9 cellular contexts compared by ENCODE assay signal in the genomic region with DNA sequence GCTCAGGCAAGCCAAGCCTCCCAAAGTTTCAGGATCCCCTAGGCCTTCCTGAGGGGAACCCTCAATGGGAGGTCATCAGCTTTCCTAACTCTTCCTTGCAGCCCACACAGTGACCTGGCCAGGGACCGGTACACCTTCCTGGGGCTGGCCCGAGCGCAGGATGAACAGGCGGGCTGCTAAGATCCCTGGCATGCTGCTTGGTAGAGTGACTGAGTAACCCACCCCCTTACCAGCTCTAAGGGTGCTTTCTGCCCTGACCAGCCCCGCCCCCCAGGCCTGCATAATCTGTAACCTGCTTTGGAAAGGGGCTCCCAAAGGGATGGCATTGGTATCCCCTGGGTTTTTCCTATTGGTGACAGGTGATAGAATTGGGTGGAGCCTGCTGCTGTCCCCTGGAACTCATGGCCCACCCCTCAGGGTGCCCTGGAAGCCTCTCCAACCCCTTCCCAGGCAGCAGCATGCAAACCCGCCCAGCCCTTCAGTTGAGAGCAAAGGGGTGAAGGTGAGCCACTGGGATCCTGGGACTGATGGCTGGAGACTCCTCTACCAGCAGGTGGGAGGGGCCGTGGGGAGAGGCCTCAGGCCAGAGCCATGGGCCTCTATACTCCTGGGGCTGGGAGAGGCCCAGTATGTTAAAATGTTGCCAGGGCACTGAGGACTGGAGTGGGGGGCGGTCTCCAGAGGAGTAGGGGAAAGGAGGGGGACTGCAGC. TPM values are rescaled to one million over a fixed set of nuclear protein-coding genes. Genes with fewer than 3 reads are reported as not detected.
DNase-seq lines count a peak whose midpoint lies in the region; ATAC-seq, FAIRE-seq and TF ChIP-seq lines count a peak whose summit lies in the region.
"Had no signal": no experiment of that assay in that cellular context is flagged by ENCODE, and none has a peak within 500 bp of the region (broad histone marks: within the 10 kb centered on the region; RNA-seq: fewer than 3 reads in every experiment).

No MANE protein-coding gene starts in this region.

- CTCF ChIA-PET in K562 (lab: Yijun Ruan, JAX; ENCODE audit: low intra/inter-chr PET ratio), result no interaction called here

- TF ChIP-seq EP300 in K562 (IDR thresholded peaks at IDR 0.05; ENCODE audit: low read length), result no peak

- TF ChIP-seq POLR2A in K562 (conservative IDR thresholded peaks at IDR 0.05) (no peak), GM12891 (IDR thresholded peaks at IDR 0.05; ENCODE audit: low read depth, low read length) (no peak)

- no peak overlapping the region for H2AFZ ChIP-seq in K562 (ENCODE audit: low read depth, low read length)

- in situ Hi-C loops in K562 (cut with MboI), result no loop called here

- no peak for TF ChIP-seq RAD21 in K562 (CRISPR knock-in tag; conservative IDR thresholded peaks at IDR 0.05 in 1 of 2, IDR thresholded peaks at IDR 0.05 in 1 of 2)

- 8% methylated on average over 7 of the region's 8 CpGs for WGBS in K562 (ENCODE audit: insufficient coverage, low coverage, missing lambda C conversion rate)
- 87 to 90% (median 89%) methylated on average over 8 of the region's 8 CpGs for WGBS in small intestine, 3 donors

- peak overlapping the region in 3 of 5 donors; percentile 4 to 33 (median 26) for H3K4me3 Mint-ChIP-seq in immature natural killer cell

- H3K4me3 ChIP-seq in K562 (no peak overlapping the region), small intestine (ENCODE audit: low read depth in 1 of 2, low read length in 2 of 2) (no peak overlapping the region)

- H3K27ac Mint-ChIP-seq in immature natural killer cell, result no peak overlapping the region

- H3K36me3 ChIP-seq in K562 (ENCODE audit: control insufficient read depth, insufficient read depth, low read length) (no peaks in the 10 kb centered on the region), small intestine (ENCODE audit: control insufficient read depth in 2 of 2, insufficient read depth in 2 of 2, low read length in 2 of 2) (no peaks in the 10 kb centered on the region)

- intact Hi-C loops in K562 (cut with micrococcal nuclease), result no loop called here

- H3K79me2 ChIP-seq in K562 (ENCODE audit: control insufficient read depth, insufficient read depth, low read length), result no peaks in the 10 kb centered on the region

- no peak overlapping the region for H3K9ac ChIP-seq in K562 (ENCODE audit: insufficient read depth in 1 of 2, low read depth in 2 of 2, low read length in 2 of 2)

- no TSS peak for BruUV-seq in K562 (replicated peaks; lab: Mats Ljungman, UMichigan)

- no peaks in the 10 kb centered on the region for H3K9me1 ChIP-seq in K562 (ENCODE audit: control insufficient read depth, insufficient read depth, low read length)

- H3K27me3 ChIP-seq in K562 (ENCODE audit: control insufficient read depth in 2 of 2, insufficient read depth in 2 of 2, low read length in 2 of 2) (peaks cover 20 to 75% of the 10 kb centered on the region in 2 experiments), small intestine (ENCODE audit: control insufficient read depth in 2 of 2, insufficient read depth in 2 of 2, low read length in 2 of 2) (no peaks in the 10 kb centered on the region)

- FAIRE-seq in K562 (lab: Jason Lieb, UNC) (no peak), small intestine (lab: Jason Lieb, UNC) (no peak), GM12891 (lab: Jason Lieb, UNC) (no peak)

- no peaks in the 10 kb centered on the region for H4K20me1 ChIP-seq in K562 (replicated peaks; ENCODE audit: control insufficient read depth, insufficient read depth, low read length)

- ATAC-seq in GM18511 (IDR thresholded peaks at IDR 0.05; ENCODE audit: unreplicated experiment) (peak; percentile 28), K562 (peak; percentile 34; the same call in 2 of the 3 replicates)

- H3K36me3 Mint-ChIP-seq in immature natural killer cell, result peaks cover 0 to 4% (median 0%) of the 10 kb centered on the region in 3 donors

- DNase-seq in K562 (ENCODE audit: extremely low read depth in 1 of 4, low spot score in 3 of 4) (no peak), immature natural killer cell (no peak), small intestine (no peak), GM12891 (ENCODE audit: insufficient read length, low spot score) (no peak), NCI-H2196 treated with DMSO at 0.1 percent for 48 hours (lab: John Stamatoyannopoulos, UW; ENCODE audit: unreplicated experiment) (no peak), occipital lobe (lab: John Stamatoyannopoulos, UW) (no peak)
- DNase-seq in activated naive CD4-positive, alpha-beta T cell (lab: John Stamatoyannopoulos, UW), result no peak
- DNase-seq: NCI-H446 had no signal

- H3K4me2 ChIP-seq in K562 (ENCODE audit: insufficient read depth, low read length), result no peak overlapping the region

- TF ChIP-seq CTCF in K562 (IDR thresholded peaks at IDR 0.05 in 2 of 3, conservative IDR thresholded peaks at IDR 0.05 in 1 of 3; ENCODE audit: insufficient read depth in 2 of 3, low read depth in 1 of 3, low read length in 3 of 3), result no peak

- no peaks in the 10 kb centered on the region for H3K9me3 Mint-ChIP-seq in immature natural killer cell

- peaks cover 0 to 18% of the 10 kb centered on the region in 2 experiments; a peak in 3 of 5 replicates for H3K4me1 ChIP-seq in K562 (replicated peaks in 1 of 2; ENCODE audit: control insufficient read depth in 2 of 2, insufficient read depth in 2 of 2, low read length in 2 of 2)
- peaks cover 0 to 3% of the 10 kb centered on the region in 2 donors for H3K4me1 ChIP-seq in small intestine (ENCODE audit: control insufficient read depth in 2 of 2, insufficient read depth in 1 of 2, low read depth in 1 of 2, low read length in 1 of 2)

- peaks cover 1 to 6% (median 4%) of the 10 kb centered on the region in 3 donors for H3K27me3 Mint-ChIP-seq in immature natural killer cell (ENCODE audit: low read depth in 3 of 3)

- H3K27ac ChIP-seq in K562 (ENCODE audit: extremely low read depth, low read depth, low read length) (no peak overlapping the region), small intestine (ENCODE audit: low read depth in 1 of 2, low read length in 1 of 2) (peak overlapping the region; percentile 34 to 70)

- H3K4me1 Mint-ChIP-seq in immature natural killer cell, result peaks cover 5 to 6% of the 10 kb centered on the region in 2 donors

- POLR2A ChIA-PET in K562 (lab: Yijun Ruan, JAX), result interaction anchor here (0.5 kb wide), 1 partner anchor 338 kb away, joined by 3 read pairs; no protein-coding TSS in a partner anchor

- H3K9me3 ChIP-seq in K562 (replicated peaks; ENCODE audit: control insufficient read depth, insufficient read depth, low read depth, low read length), result no peaks in the 10 kb centered on the region
- H3K9me3 ChIP-seq in small intestine (ENCODE audit: control insufficient read depth, low read depth), result no peaks in the 10 kb centered on the region

RNA-seq across cellular contexts. Expression of gene KIF7, which starts 11.0 kb away (rescaled TPM):
- 4.9 and 14.4 TPM in 2 replicates for total RNA-seq in K562 (2011; cell fraction: chromatin; rRNA removed; ENCODE audit: low replicate concordance)
- total RNA-seq in K562 (2011; cell fraction: nucleolus; rRNA removed), result 4.2 and 7.3 TPM in 2 replicates
- total RNA-seq in K562 (2011; cell fraction: nucleoplasm; rRNA removed), result 2.7 and 3.1 TPM in 2 replicates
- total RNA-seq in K562 (2014; rRNA removed), result 1.6 and 2.0 TPM in 2 replicates
- 0.15 and 0.35 TPM in 2 replicates for total RNA-seq in K562 (2014; rRNA removed; fragmentation: Illumina TruSeq; extraction: Trizol)
- total RNA-seq in K562 (2015; rRNA removed; fragmentation: Illumina TruSeq; extraction: Trizol), result 0.58 and 0.64 TPM in 2 replicates
- 1.7 and 1.8 TPM in 2 replicates for total RNA-seq in K562 (2021)
- polyA plus RNA-seq in K562 (2011; rRNA removed), result 1.3 and 1.7 TPM in 2 replicates
- 1.1 and 2.7 TPM in 2 replicates for polyA plus RNA-seq in K562 (2011; cell fraction: cytosol; rRNA removed)
- polyA plus RNA-seq in K562 (2011; cell fraction: nucleus; rRNA removed), result 4.3 and 6.8 TPM in 2 replicates
- polyA plus RNA-seq in K562 (2012), result 0.96 and 1.1 TPM in 2 replicates
- polyA plus RNA-seq in K562 (2014; fragmentation: Illumina TruSeq; extraction: Trizol), result 0.49 and 0.69 TPM in 2 replicates
- polyA plus RNA-seq in K562 (2014; fragmentation: Nextera tagmentation; extraction: Ambion mirVana), result under 1 TPM; 0.04 to 0.06 TPM
- polyA plus RNA-seq in K562 (2014; rRNA removed), result 1.9 and 3.1 TPM in 2 replicates
- polyA minus RNA-seq in K562 (2011; rRNA and poly(A)+ RNA removed), result 0.45 and 1.2 TPM in 2 replicates
- polyA minus RNA-seq in K562 (2011; cell fraction: cytosol; rRNA and poly(A)+ RNA removed), result 0.82 and 1.5 TPM in 2 replicates
- 1.2 and 2.8 TPM in 2 replicates for polyA minus RNA-seq in K562 (2011; cell fraction: nucleus; rRNA and poly(A)+ RNA removed)
- under 1 TPM in 1 of 3 donors, not detected in 2; 0.16 TPM for polyA plus RNA-seq in immature natural killer cell
- 1 to 10 TPM in 1 of 3 donors, under 1 TPM in 1, not detected in 1; 0.27 to 1.9 TPM for polyA plus RNA-seq in small intestine
- 0.73 TPM for polyA plus RNA-seq in GM12891 (2012; ENCODE audit: low read depth, missing spikeins)
- 5.1 TPM for total RNA-seq in occipital lobe

RNA-seq across cellular contexts. Expression of gene PLIN1, which starts 12.9 kb away (rescaled TPM):
- not detected in 2 replicates for total RNA-seq in K562 (2011; cell fraction: chromatin; rRNA removed; ENCODE audit: low replicate concordance)
- not detected in 2 replicates for total RNA-seq in K562 (2011; cell fraction: nucleolus; rRNA removed)
- not detected in 2 replicates for total RNA-seq in K562 (2011; cell fraction: nucleoplasm; rRNA removed)
- total RNA-seq in K562 (2014; rRNA removed) (not detected in 2 replicates), K562 (2014; rRNA removed; fragmentation: Illumina TruSeq; extraction: Trizol) (not detected in 2 replicates), K562 (2015; rRNA removed; fragmentation: Illumina TruSeq; extraction: Trizol) (not detected in 2 replicates), K562 (2021) (not detected in 2 replicates), occipital lobe (0.47 TPM)
- polyA plus RNA-seq in K562 (2011; rRNA removed) (not detected in 2 replicates), K562 (2014; fragmentation: Illumina TruSeq; extraction: Trizol) (not detected in 2 replicates), K562 (2014; fragmentation: Nextera tagmentation; extraction: Ambion mirVana) (not detected), K562 (2014; rRNA removed) (not detected in 2 replicates), immature natural killer cell (not detected), small intestine (10 to 100 TPM in 1 of 3 donors, 1 to 10 TPM in 2; 4.2 to 18.0 (median 5.4) TPM)
- polyA plus RNA-seq in K562 (2011; cell fraction: cytosol; rRNA removed), result not detected in 2 replicates
- polyA plus RNA-seq in K562 (2011; cell fraction: nucleus; rRNA removed), result not detected in 2 replicates
- polyA plus RNA-seq in K562 (2012), result not detected in 2 replicates
- polyA minus RNA-seq in K562 (2011; rRNA and poly(A)+ RNA removed), result not detected in 2 replicates
- not detected in 2 replicates for polyA minus RNA-seq in K562 (2011; cell fraction: cytosol; rRNA and poly(A)+ RNA removed)
- not detected in 2 replicates for polyA minus RNA-seq in K562 (2011; cell fraction: nucleus; rRNA and poly(A)+ RNA removed)
- 0.08 TPM for polyA plus RNA-seq in GM12891 (2012; ENCODE audit: low read depth, missing spikeins)

RNA-seq across cellular contexts. Expression of gene PEX11A, which starts 24.3 kb away (rescaled TPM):
- not detected in 2 replicates for total RNA-seq in K562 (2011; cell fraction: chromatin; rRNA removed; ENCODE audit: low replicate concordance)
- not detected in 2 replicates for total RNA-seq in K562 (2011; cell fraction: nucleolus; rRNA removed)
- not detected in 2 replicates for total RNA-seq in K562 (2011; cell fraction: nucleoplasm; rRNA removed)
- total RNA-seq in K562 (2014; rRNA removed), result not detected in 2 replicates
- total RNA-seq in K562 (2014; rRNA removed; fragmentation: Illumina TruSeq; extraction: Trizol), result not detected in 2 replicates
- not detected in 2 replicates for total RNA-seq in K562 (2015; rRNA removed; fragmentation: Illumina TruSeq; extraction: Trizol)
- not detected in 2 replicates for total RNA-seq in K562 (2021)
- polyA plus RNA-seq in K562 (2011; rRNA removed), result not detected in 2 replicates
- not detected in 2 replicates for polyA plus RNA-seq in K562 (2011; cell fraction: cytosol; rRNA removed)
- not detected in 2 replicates for polyA plus RNA-seq in K562 (2011; cell fraction: nucleus; rRNA removed)
- polyA plus RNA-seq in K562 (2012), result 0.04 TPM in 1 of 2 replicates, not detected in the other
- polyA plus RNA-seq in K562 (2014; fragmentation: Illumina TruSeq; extraction: Trizol), result not detected in 2 replicates
- polyA plus RNA-seq in K562 (2014; fragmentation: Nextera tagmentation; extraction: Ambion mirVana), result not detected
- polyA plus RNA-seq in K562 (2014; rRNA removed), result not detected in 2 replicates
- polyA minus RNA-seq in K562 (2011; rRNA and poly(A)+ RNA removed), result not detected in 2 replicates
- not detected in 2 replicates for polyA minus RNA-seq in K562 (2011; cell fraction: cytosol; rRNA and poly(A)+ RNA removed)
- polyA minus RNA-seq in K562 (2011; cell fraction: nucleus; rRNA and poly(A)+ RNA removed), result not detected in 2 replicates
- 1 to 10 TPM; 3.1 to 5.9 (median 5.3) TPM for polyA plus RNA-seq in immature natural killer cell
- polyA plus RNA-seq in small intestine, result 10 to 100 TPM; 10.5 to 19.2 (median 16.8) TPM
- 1.6 TPM for polyA plus RNA-seq in GM12891 (2012; ENCODE audit: low read depth, missing spikeins)
- total RNA-seq in occipital lobe, result 14.5 TPM

RNA-seq across cellular contexts. Expression of gene WDR93, which starts 24.3 kb away (rescaled TPM):
- not detected in 2 replicates for total RNA-seq in K562 (2011; cell fraction: chromatin; rRNA removed; ENCODE audit: low replicate concordance)
- total RNA-seq in K562 (2011; cell fraction: nucleolus; rRNA removed), result not detected in 2 replicates
- not detected in 2 replicates for total RNA-seq in K562 (2011; cell fraction: nucleoplasm; rRNA removed)
- not detected in 2 replicates for total RNA-seq in K562 (2014; rRNA removed)
- total RNA-seq in K562 (2014; rRNA removed; fragmentation: Illumina TruSeq; extraction: Trizol), result not detected in 2 replicates
- not detected in 2 replicates for total RNA-seq in K562 (2015; rRNA removed; fragmentation: Illumina TruSeq; extraction: Trizol)
- total RNA-seq in K562 (2021), result not detected in 2 replicates
- not detected in 2 replicates for polyA plus RNA-seq in K562 (2011; rRNA removed)
- polyA plus RNA-seq in K562 (2011; cell fraction: cytosol; rRNA removed), result not detected in 2 replicates
- not detected in 2 replicates for polyA plus RNA-seq in K562 (2011; cell fraction: nucleus; rRNA removed)
- polyA plus RNA-seq in K562 (2012), result not detected in 2 replicates
- not detected in 2 replicates for polyA plus RNA-seq in K562 (2014; fragmentation: Illumina TruSeq; extraction: Trizol)
- not detected for polyA plus RNA-seq in K562 (2014; fragmentation: Nextera tagmentation; extraction: Ambion mirVana)
- polyA plus RNA-seq in K562 (2014; rRNA removed), result not detected in 2 replicates
- not detected in 2 replicates for polyA minus RNA-seq in K562 (2011; rRNA and poly(A)+ RNA removed)
- polyA minus RNA-seq in K562 (2011; cell fraction: cytosol; rRNA and poly(A)+ RNA removed), result not detected in 2 replicates
- polyA minus RNA-seq in K562 (2011; cell fraction: nucleus; rRNA and poly(A)+ RNA removed), result not detected in 2 replicates
- polyA plus RNA-seq in immature natural killer cell, result under 1 TPM in 2 of 3 donors, not detected in 1; 0.16 to 0.46 TPM
- under 1 TPM in 1 of 3 donors, not detected in 2; 0.09 TPM for polyA plus RNA-seq in small intestine
- polyA plus RNA-seq in GM12891 (2012; ENCODE audit: low read depth, missing spikeins), result 0.04 TPM
- 0.31 TPM for total RNA-seq in occipital lobe

Comparison
In these comparisons a context has a peak if more than half of its experiments do, and no peak if none do; other contexts are left out.
1. RNA of gene PLIN1, which starts 12.9 kb away (polyA plus RNA-seq): 4.2 to 18.0 TPM in small intestine; not detected in K562 and not detected in immature natural killer cell; every median in the first group is over 4 times any median in the second.